Comparison of ENCODE assay signal across 13 cellular contexts in the genomic region with DNA sequence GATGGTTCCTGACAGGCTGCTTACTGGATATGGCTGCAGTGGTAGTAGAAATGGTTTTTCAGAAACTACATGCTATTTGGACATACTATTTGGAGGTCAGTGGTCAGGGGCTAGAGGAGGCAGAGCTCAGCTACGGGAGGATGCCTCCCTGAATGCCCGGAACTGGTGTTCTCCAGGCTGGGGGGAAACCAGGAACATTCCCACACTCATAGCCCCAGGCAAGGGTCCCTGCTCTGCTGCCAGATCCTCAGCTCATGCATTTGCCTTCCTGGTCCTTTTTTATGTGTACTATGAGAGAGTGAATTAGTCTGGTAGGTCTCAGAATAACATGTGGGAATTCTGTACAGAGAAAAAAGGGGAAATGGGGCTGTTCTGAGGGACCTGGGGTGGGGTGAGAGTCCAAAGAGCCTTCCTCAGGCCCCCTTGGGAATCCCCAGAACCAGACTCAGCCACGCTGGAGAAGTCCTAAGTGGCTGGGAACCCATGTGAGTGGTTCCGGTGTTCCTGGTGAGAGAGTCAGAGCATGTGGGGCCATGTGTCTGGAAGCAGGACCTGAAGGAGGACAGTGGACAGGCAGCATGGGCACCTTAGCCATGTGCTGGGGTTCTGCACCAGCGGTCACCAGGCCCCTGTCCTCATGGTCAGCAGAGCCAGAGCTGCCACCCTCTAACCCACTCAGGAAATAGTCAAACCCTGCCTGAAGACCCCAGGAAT. TPM values are rescaled to one million over a fixed set of nuclear protein-coding genes. Genes with fewer than 3 reads are reported as not detected.
DNase-seq lines count a peak whose midpoint lies in the region; ATAC-seq and TF ChIP-seq lines count a peak whose summit lies in the region.
"Had no signal": no experiment of that assay in that cellular context is flagged by ENCODE, and none has a peak within 500 bp of the region (broad histone marks: within the 10 kb centered on the region; RNA-seq: fewer than 3 reads in every experiment).

No MANE protein-coding gene starts in this region.

- H2AFZ ChIP-seq in osteoblast (ENCODE audit: low read length), result no peak overlapping the region
- H2AFZ ChIP-seq: parathyroid adenoma had no signal

- peaks cover 100% of the 10 kb centered on the region for H3K79me2 ChIP-seq in osteoblast (ENCODE audit: insufficient read depth, low read length)

- peaks cover 85% of the 10 kb centered on the region for H3K4me1 Mint-ChIP-seq in HFFc6 (ENCODE audit: low read depth)

- peak overlapping the region; percentile 5; the same call in 1 of the 2 replicates for H3K27ac ChIP-seq in 22Rv1
- peak overlapping the region in 46 of 59 donors; percentile 1 to 82 (median 40) for H3K27ac ChIP-seq in dorsolateral prefrontal cortex
- H3K27ac ChIP-seq in osteoblast (ENCODE audit: low read depth, low read length), result peak overlapping the region; percentile 63
- H3K27ac ChIP-seq: parathyroid adenoma had no signal

- H3K36me3 ChIP-seq in osteoblast (ENCODE audit: insufficient read depth, low read length), result peaks cover 11% of the 10 kb centered on the region

- peaks cover 39% of the 10 kb centered on the region for H3K4me1 ChIP-seq in osteoblast (ENCODE audit: insufficient read depth, low read length)

- H3K27me3 ChIP-seq in dorsolateral prefrontal cortex (no peaks in the 10 kb centered on the region), osteoblast (ENCODE audit: insufficient read depth, low read length) (no peaks in the 10 kb centered on the region)

- ATAC-seq in GM18502 (IDR thresholded peaks at IDR 0.05; ENCODE audit: poor library complexity, unreplicated experiment) (no peak), HG03280 (IDR thresholded peaks at IDR 0.05; ENCODE audit: unreplicated experiment) (no peak)

- peaks cover 94% of the 10 kb centered on the region for H4K20me1 ChIP-seq in osteoblast (ENCODE audit: insufficient read depth, low read length)

- no peaks in the 10 kb centered on the region for H3K9me3 Mint-ChIP-seq in HFFc6
- H3K9me3 Mint-ChIP-seq: activated CD4-positive, alpha-beta T cell treated with anti-CD3 and anti-CD28 coated beads, Interleukin-2, amount 10 ng/mL, durations not matched to agents 7 days and 5 days had no signal

- H3K36me3 Mint-ChIP-seq in HFFc6 (ENCODE audit: low read depth), result peaks cover 9% of the 10 kb centered on the region

- no peaks in the 10 kb centered on the region for H3K9me3 ChIP-seq in osteoblast (ENCODE audit: low read depth, low read length)

- in situ Hi-C loops in ACHN (cut with HindIII; ENCODE audit: low pct_ligation_motif_present, low pct_unique_long_range_greater_than_20kb, low sequenced_read_pairs), result no loop called here

- intact Hi-C loops in dorsolateral prefrontal cortex (cut with DNase I), result no loop called here

- H3K4me3 ChIP-seq in dorsolateral prefrontal cortex (no peak overlapping the region), osteoblast (ENCODE audit: insufficient read depth, low read length) (no peak overlapping the region)

- no peaks in the 10 kb centered on the region for H3K27me3 Mint-ChIP-seq in HFFc6 (ENCODE audit: insufficient read depth)
- H3K27me3 Mint-ChIP-seq: activated CD4-positive, alpha-beta T cell treated with anti-CD3 and anti-CD28 coated beads, Interleukin-2, amount 10 ng/mL, durations not matched to agents 7 days and 5 days had no signal

- TF ChIP-seq CTCF in 22Rv1 (IDR thresholded peaks at IDR 0.05) (no peak), HFFc6 (IDR thresholded peaks at IDR 0.05) (no peak), dorsolateral prefrontal cortex (IDR thresholded peaks at IDR 0.05 in 54 of 56, conservative IDR thresholded peaks at IDR 0.05 in 2 of 56; ENCODE audit: low read depth in 1 of 56, partially characterized antibody in 56 of 56) (no peak), osteoblast (IDR thresholded peaks at IDR 0.05; ENCODE audit: extremely low read depth, low read depth, low read length) (no peak)

- peak overlapping the region; percentile 88 for H3K27ac Mint-ChIP-seq in HFFc6
- H3K27ac Mint-ChIP-seq: activated CD4-positive, alpha-beta T cell treated with anti-CD3 and anti-CD28 coated beads, Interleukin-2, amount 10 ng/mL, durations not matched to agents 7 days and 5 days had no signal

- H3K4me3 Mint-ChIP-seq in HFFc6, result no peak overlapping the region
- H3K4me3 Mint-ChIP-seq: activated CD4-positive, alpha-beta T cell treated with anti-CD3 and anti-CD28 coated beads, Interleukin-2, amount 10 ng/mL, durations not matched to agents 7 days and 5 days had no signal

- DNase-seq in HFFc6, result no peak
- DNase-seq in dorsolateral prefrontal cortex, result no peak
- DNase-seq in osteoblast (ENCODE audit: insufficient read length, low spot score, missing footprints), result no peak
- DNase-seq in DMS153 (lab: John Stamatoyannopoulos, UW), result no peak
- DNase-seq in ACHN, result no peak
- DNase-seq: activated CD4-positive, alpha-beta T cell treated with anti-CD3 and anti-CD28 coated beads, Interleukin-2, amount 10 ng/mL, durations not matched to agents 7 days and 5 days; cortex of kidney; NCI-H526; stimulated activated CD4-positive, alpha-beta T cell treated with anti-CD3 and anti-CD28 coated beads, Interleukin-4, amount 100 ng/mL, for 4 hours had no signal

- H3K4me2 ChIP-seq in osteoblast (ENCODE audit: insufficient read depth, low read length), result peak overlapping the region; percentile 19

RNA-seq across cellular contexts. Expression of a gene that starts 58.0 kb away (rescaled TPM):
- total RNA-seq in HFFc6 (2021; fragmentation: NEBNext Ultra II Directional; extraction: Animal tissue kit (Norgen Biotek cat#: 25700)), result 1,000 to 10,000 TPM; 1,181 to 1,631 (median 1,227) TPM
- total RNA-seq in dorsolateral prefrontal cortex (100 to 1,000 TPM in 8 of 120 experiments, 10 to 100 TPM in 111, 1 to 10 TPM in 1; 8.1 to 407 (median 27.4) TPM), osteoblast (135 and 141 TPM in 2 replicates)

Comparison
In these comparisons a context has a peak if more than half of its experiments do, and no peak if none do; other contexts are left out.
1. H3K27ac ChIP-seq: peak in every context shown above with its lines; median percentile 63 in osteoblast; 40 in dorsolateral prefrontal cortex; 5 in 22Rv1.